12 cellular contexts compared by ENCODE assay signal in the genomic region with DNA sequence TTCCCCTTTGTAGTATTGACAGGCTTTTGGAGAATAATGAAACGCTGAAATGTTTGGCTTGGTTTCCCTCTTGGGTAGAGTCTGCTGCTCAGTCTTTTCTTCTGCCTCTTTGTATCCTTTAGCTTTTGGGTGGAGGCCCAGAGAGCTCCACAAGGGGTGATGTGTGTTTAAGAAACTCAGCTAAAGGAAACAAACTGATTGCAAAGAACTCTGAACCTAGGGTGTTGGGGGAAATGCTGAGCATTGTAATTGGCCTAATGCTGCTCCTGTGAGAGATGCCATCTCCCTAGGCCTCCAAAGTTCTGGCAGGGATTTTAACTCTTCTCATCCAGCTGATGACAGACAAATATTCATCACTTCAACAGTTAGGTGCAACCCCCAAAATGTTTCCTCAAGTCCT. TPM values are rescaled to one million over a fixed set of nuclear protein-coding genes. Genes with fewer than 3 reads are reported as not detected.
A peak's percentile ranks its signal among the peaks of the same experiment; 100 is the strongest.
DNase-seq lines count a peak whose midpoint lies in the region; ATAC-seq, FAIRE-seq and TF ChIP-seq lines count a peak whose summit lies in the region.
"Had no signal": no experiment of that assay in that cellular context is flagged by ENCODE, and none has a peak within 500 bp of the region (broad histone marks: within the 10 kb centered on the region; RNA-seq: fewer than 3 reads in every experiment).

No MANE protein-coding gene starts in this region.

- no peaks in the 10 kb centered on the region for H3K9me3 ChIP-seq in body of pancreas
- H3K9me3 ChIP-seq in ovary, result no peaks in the 10 kb centered on the region

- H3K4me1 ChIP-seq in body of pancreas (peaks cover 55% of the 10 kb centered on the region), ovary (ENCODE audit: insufficient read depth) (peaks cover 7% of the 10 kb centered on the region)

- peak; percentile 52 for DNase-seq in H4 (ENCODE audit: low spot score)
- no peak for DNase-seq in body of pancreas
- DNase-seq in left ventricle myocardium superior, result no peak
- DNase-seq in stromal cell of bone marrow (ENCODE audit: low read depth), result peak; percentile 71
- DNase-seq in HTR-8/SVneo (ENCODE audit: insufficient read length, low spot score), result no peak
- DNase-seq in ovary, result no peak
- DNase-seq: activated CD4-positive, alpha-beta T cell treated with anti-CD3 and anti-CD28 coated beads for 4 hours; NCI-H1436 treated with DMSO at 0.1 percent for 48 hours had no signal

- FAIRE-seq in HTR-8/SVneo (lab: Jason Lieb, UNC), result no peak

- WGBS in body of pancreas, 2 donors, result 67 to 71% methylated on average over 1 of the region's 1 CpG
- WGBS in ovary, 3 donors, result 48 to 61% (median 54%) methylated on average over 1 of the region's 1 CpG

- H3K4me3 ChIP-seq in body of pancreas, result no peak overlapping the region
- no peak overlapping the region for H3K4me3 ChIP-seq in ovary

- H3K36me3 ChIP-seq in body of pancreas (replicated peaks in 1 of 2; ENCODE audit: insufficient read depth in 1 of 2, low read depth in 2 of 2) (no peaks in the 10 kb centered on the region), ovary (no peaks in the 10 kb centered on the region)

- TF ChIP-seq POLR2A in body of pancreas (IDR thresholded peaks at IDR 0.05), result no peak
- TF ChIP-seq POLR2A in ovary (IDR thresholded peaks at IDR 0.05), result no peak
- no peak for TF ChIP-seq POLR2A in GM18505 (IDR thresholded peaks at IDR 0.05; ENCODE audit: borderline replicate concordance, extremely low read depth, insufficient read depth, insufficient read length)

- H3K27me3 ChIP-seq in body of pancreas, result no peaks in the 10 kb centered on the region
- H3K27me3 ChIP-seq in ovary, result no peaks in the 10 kb centered on the region

- ATAC-seq in body of pancreas, result no peak
- ATAC-seq in left ventricle myocardium superior, result peak; percentile 37
- ATAC-seq in HG02678 (IDR thresholded peaks at IDR 0.05; ENCODE audit: unreplicated experiment), result no peak
- ATAC-seq in GM18505 (IDR thresholded peaks at IDR 0.05; ENCODE audit: unreplicated experiment), result no peak
- ATAC-seq: activated naive CD4-positive, alpha-beta T cell treated with anti-CD3 and anti-CD28 coated beads, Interleukin-2, amount 50 U/mL, for 72 hours had no signal

- H3K27ac ChIP-seq in body of pancreas (peak overlapping the region; percentile 68 to 82 (median 79)), ovary (no peak overlapping the region)
- H3K27ac ChIP-seq: HL-60 had no signal

- TF ChIP-seq EP300 in ovary (IDR thresholded peaks at IDR 0.05), result no peak

- no peak for TF ChIP-seq CTCF in body of pancreas (IDR thresholded peaks at IDR 0.05)
- no peak for TF ChIP-seq CTCF in ovary (IDR thresholded peaks at IDR 0.05)

- intact Hi-C loops in body of pancreas (cut with DNase I), result no loop called here
- intact Hi-C loops in left ventricle myocardium superior (cut with micrococcal nuclease), result no loop called here
- intact Hi-C loops in ovary (cut with DNase I), result no loop called here

RNA-seq across cellular contexts. Expression of a gene that starts 30.7 kb away (rescaled TPM):
- 3.8 and 7.0 TPM in 2 replicates for total RNA-seq in H4 (2014; rRNA removed; shearing (Covaris generic))
- total RNA-seq in body of pancreas, result 1 to 10 TPM; 5.9 to 8.8 TPM
- 8.0 TPM for total RNA-seq in left ventricle myocardium superior
- 10 to 100 TPM in 5 of 7 donors, 1 to 10 TPM in 2; 8.7 to 15.3 (median 13.4) TPM for total RNA-seq in ovary
- 10 to 100 TPM in 1 of 2 donors, 1 to 10 TPM in 1; 4.1 to 10.6 TPM for polyA plus RNA-seq in ovary

Comparison
In these comparisons a context has a peak if more than half of its experiments do, and no peak if none do; other contexts are left out.
1. DNase-seq: peak in H4 (single experiment) and stromal cell of bone marrow (single experiment); none in body of pancreas (0 of 4), left ventricle myocardium superior (single experiment), HTR-8/SVneo (single experiment) and ovary (0 of 5).
2. H3K27ac ChIP-seq: peak in body of pancreas (4 of 4); none in ovary (0 of 2).